In the genomic region with DNA sequence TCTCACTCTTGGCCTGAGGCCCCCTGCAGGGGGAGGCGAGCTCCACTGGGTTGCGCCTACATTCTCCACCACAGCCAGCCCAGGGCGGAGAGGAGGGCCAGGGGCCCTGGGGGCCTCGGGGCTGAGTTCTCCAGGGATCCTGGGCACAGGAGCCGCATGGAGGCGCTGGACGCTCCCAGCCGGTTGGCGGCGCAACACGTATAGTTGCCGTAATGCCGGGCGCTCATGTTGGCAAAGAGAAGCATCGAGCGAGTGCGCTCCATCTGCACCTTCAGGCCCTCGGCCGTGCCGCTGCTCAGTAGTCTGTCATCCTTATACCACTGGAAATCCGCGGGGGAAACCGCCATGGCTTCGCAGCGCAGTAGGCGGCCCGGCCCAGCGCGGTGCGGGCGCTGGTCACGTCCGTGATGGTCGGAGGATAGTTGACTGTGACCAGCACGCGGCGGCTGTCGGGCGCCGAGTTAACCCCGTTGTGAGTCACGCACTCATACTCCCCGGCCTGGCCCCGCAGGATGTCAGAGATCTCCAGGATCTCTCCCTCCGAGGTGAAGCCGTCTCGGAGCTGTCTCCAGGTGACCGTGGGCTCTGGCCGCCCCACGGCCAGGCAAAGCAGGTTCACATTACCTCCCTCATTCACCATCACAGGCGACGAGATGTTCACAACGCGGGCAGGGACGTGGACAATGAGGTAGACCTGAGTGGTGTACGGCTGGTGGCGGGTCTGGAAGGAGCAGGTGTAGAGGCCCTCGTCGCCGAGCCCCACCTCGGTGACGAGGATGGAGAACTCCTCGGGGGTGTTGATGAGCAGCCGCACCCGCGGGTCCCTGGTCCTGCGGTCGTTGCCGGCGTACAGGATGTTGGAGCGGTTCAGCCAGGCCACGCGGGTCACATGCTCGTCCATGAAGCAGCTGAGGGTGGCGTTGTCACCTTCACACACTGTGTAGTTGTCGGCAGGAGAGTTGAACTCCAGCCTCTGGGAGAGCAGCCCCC, we compare ENCODE assay signal across 8 cellular contexts. TPM values are rescaled to one million over a fixed set of nuclear protein-coding genes. Genes with fewer than 3 reads are reported as not detected.
DNase-seq lines count a peak whose midpoint lies in the region; ATAC-seq and TF ChIP-seq lines count a peak whose summit lies in the region.
"Not testable (repeated sequence)": the region's sequence is repeated elsewhere in the genome, so short reads cannot be mapped to it uniquely, and the experiment has no call there.

No MANE protein-coding gene starts in this region.

- DNase-seq in NCI-H82 (lab: John Stamatoyannopoulos, UW) (peak; percentile 36), brain microvascular endothelial cell (peak; percentile 35), head of caudate nucleus (peak; percentile 29 to 78 (median 57)), uterus (peak; percentile 23 to 27)
- DNase-seq in activated CD8-positive, alpha-beta memory T cell treated with anti-CD3 and anti-CD28 coated beads, Interleukin-2, amount 50 U/mL, for 4 hours = peak; percentile 41
- DNase-seq in stimulated activated CD4-positive, alpha-beta T cell treated with anti-CD3 and anti-CD28 coated beads, Interleukin-1b, Interleukin-23, amount 100 ng/mL, for 48 hours = peak; percentile 25

- not testable (repeated sequence) for H3K36me3 ChIP-seq in brain microvascular endothelial cell (replicated peaks); mucosa of rectum (ENCODE audit: control insufficient read depth in 2 of 2, insufficient read depth in 2 of 2, low read length in 2 of 2); uterus

- not testable (repeated sequence) for TF ChIP-seq POLR2A in uterus (IDR thresholded peaks at IDR 0.05)

- intact Hi-C loops in head of caudate nucleus (cut with DNase I); uterus (cut with DNase I; ENCODE audit: low total_unique reads): not testable (repeated sequence)

- TF ChIP-seq CTCF in brain microvascular endothelial cell (IDR thresholded peaks at IDR 0.05; ENCODE audit: low read depth, low read length, missing control alignments) (peak; percentile 70), uterus (IDR thresholded peaks at IDR 0.05) (peak in 3 of 4 experiments; percentile 25 to 43 (median 31))

- H3K27ac ChIP-seq in brain microvascular endothelial cell; mucosa of rectum (ENCODE audit: low read depth in 2 of 2, low read length in 2 of 2); uterus: not testable (repeated sequence)

- in situ Hi-C loops in brain microvascular endothelial cell (cut with HindIII; ENCODE audit: low pct_ligation_motif_present, low sequenced_read_pairs) = not testable (repeated sequence)

- peak overlapping the region; percentile 50 for H3K4me3 ChIP-seq in brain microvascular endothelial cell (ENCODE audit: low read depth, low read length)
- peak overlapping the region; percentile 40 to 56 for H3K4me3 ChIP-seq in mucosa of rectum (ENCODE audit: low read length in 2 of 2)
- peak overlapping the region; percentile 27 to 43 for H3K4me3 ChIP-seq in uterus

- not testable (repeated sequence) for H3K27me3 ChIP-seq in brain microvascular endothelial cell (replicated peaks); mucosa of rectum (ENCODE audit: control insufficient read depth in 2 of 2, insufficient read depth in 2 of 2, low read length in 2 of 2); uterus

- not testable (repeated sequence) for H3K9ac ChIP-seq in mucosa of rectum (ENCODE audit: low read depth in 1 of 2, low read length in 2 of 2)

- H3K9me3 ChIP-seq in mucosa of rectum (ENCODE audit: control insufficient read depth in 2 of 2, low read length in 2 of 2); uterus: not testable (repeated sequence)

- H3K4me1 ChIP-seq in mucosa of rectum (ENCODE audit: control insufficient read depth in 2 of 2, insufficient read depth in 2 of 2, low read length in 2 of 2); uterus: not testable (repeated sequence)

- ATAC-seq in GM18502 (IDR thresholded peaks at IDR 0.05; ENCODE audit: poor library complexity, unreplicated experiment) = peak; percentile 57

RNA-seq across cellular contexts. Expression of gene ZNF680, which starts 6.8 kb away (rescaled TPM):
- total RNA-seq in uterus = 10 to 100 TPM in 3 of 4 donors, 1 to 10 TPM in 1; 5.1 to 47.2 (median 21.3) TPM
